In genomic region chr5:57770029-57770428, GRCh38 we compare ENCODE assay signal across 28 cellular contexts.
"Had no signal": no experiment of that assay in that cellular context is flagged by ENCODE, and none has a peak within 500 bp of the region (broad histone marks: within the 10 kb centered on the region; RNA-seq: fewer than 3 reads in every experiment).

No MANE protein-coding gene starts in this region.

- H3K4me3 ChIP-seq: left lung, lower lobe of right lung, pancreas, prostate gland, spleen, tibial nerve, uterus had no signal

- ATAC-seq: left colon; left lung; lower lobe of right lung; naive thymus-derived CD8-positive, alpha-beta T cell; pancreas; right cardiac atrium; sciatic nerve; stimulated activated memory B cell treated with anti-CD40 and anti-IgM and Interleukin-4, amounts not matched to agents 10 μg/mL and 1 μg/mL and 100 μg/mL, for 72 hours; stimulated activated naive CD8-positive, alpha-beta T cell treated with anti-CD3 and anti-CD28 coated beads, Interleukin-15, amount 100 ng/mL, for 72 hours had no signal

- H3K36me3 ChIP-seq: left lung, lower lobe of right lung, pancreas, prostate gland, spleen, tibial nerve, uterus had no signal

- DNase-seq: hippocampal formation; kidney; left colon; left lung; lower lobe of right lung; mammary epithelial cell; mesenchymal stem cell; naive thymus-derived CD8-positive, alpha-beta T cell; nucleus accumbens; pancreas; posterior cingulate gyrus; retina; right cardiac atrium; small intestine; spleen; stimulated activated CD4-positive, alpha-beta T cell treated with anti-CD3 and anti-CD28 coated beads, Interleukin-1b, Interleukin-23, amount 100 ng/mL, for 48 hours; stimulated activated CD4-positive, alpha-beta T cell treated with anti-CD3 and anti-CD28 coated beads, Interleukin-2, amount 100 ng/mL, for 48 hours; stimulated activated CD4-positive, alpha-beta T cell treated with anti-CD3 and anti-CD28 coated beads, Interleukin-4, amount 100 ng/mL, for 4 hours; stimulated activated CD8-positive, alpha-beta memory T cell treated with anti-CD3 and anti-CD28 coated beads, Interleukin-4, amount 100 ng/mL, for 48 hours; stimulated activated naive CD4-positive, alpha-beta T cell treated with Interleukin-2 at 50 U/mL for 16 hours; stimulated activated naive CD8-positive, alpha-beta T cell treated with anti-CD3 and anti-CD28 coated beads, Interleukin-15, amount 100 ng/mL, for 72 hours; substantia nigra; uterus had no signal

- H3K4me1 ChIP-seq: left lung, lower lobe of right lung, pancreas, prostate gland, uterus had no signal

- H3K27ac ChIP-seq: left lung, lower lobe of right lung, pancreas, prostate gland, uterus had no signal

- FAIRE-seq: islet of Langerhans, kidney, pancreas, small intestine had no signal

- H3K9me3 ChIP-seq: left lung, lower lobe of right lung, pancreas, prostate gland, spleen, tibial nerve, uterus had no signal

- H3K27me3 ChIP-seq: left lung, pancreas, spleen, tibial nerve, uterus had no signal
